ENCODE assay signal across 22 cellular contexts in the genomic region with DNA sequence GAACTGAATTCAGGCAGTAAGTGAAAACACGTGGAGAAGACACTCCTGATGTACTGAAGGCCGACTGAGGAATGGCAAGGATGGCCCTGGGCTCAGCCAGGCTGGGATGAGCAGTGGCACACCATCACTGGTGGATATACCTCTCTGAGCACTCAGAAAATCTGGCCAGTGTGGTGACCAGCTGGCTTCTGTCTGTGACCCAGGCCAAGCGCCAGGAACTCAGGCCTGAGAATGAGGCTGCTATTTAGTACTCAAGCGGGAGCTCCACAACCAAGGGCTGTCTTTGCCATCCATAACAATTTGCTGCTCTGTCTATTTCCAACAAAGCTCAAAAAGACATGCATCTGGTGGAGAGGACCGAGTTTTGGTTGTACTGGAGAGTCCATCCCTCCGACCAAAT.
"Had no signal": no experiment of that assay in that cellular context is flagged by ENCODE, and none has a peak within 500 bp of the region (broad histone marks: within the 10 kb centered on the region; RNA-seq: fewer than 3 reads in every experiment).

No MANE protein-coding gene starts in this region.

- H3K36me3 Mint-ChIP-seq: naive thymus-derived CD4-positive, alpha-beta T cell; stimulated activated memory B cell treated with anti-CD40 and anti-IgM and Interleukin-4, amounts not matched to agents 10 μg/mL and 1 μg/mL and 100 μg/mL, for 72 hours had no signal

- H3K4me1 Mint-ChIP-seq: endodermal cell; nephron progenitor cell; stimulated activated memory B cell treated with anti-CD40 and anti-IgM and Interleukin-4, amounts not matched to agents 10 μg/mL and 1 μg/mL and 100 μg/mL, for 72 hours had no signal

- H3K36me3 ChIP-seq: colonic mucosa, left ventricle myocardium inferior, lower lobe of right lung, spleen, thoracic aorta, transverse colon had no signal

- H3K27me3 Mint-ChIP-seq: naive thymus-derived CD4-positive, alpha-beta T cell; stimulated activated memory B cell treated with anti-CD40 and anti-IgM and Interleukin-4, amounts not matched to agents 10 μg/mL and 1 μg/mL and 100 μg/mL, for 72 hours; stimulated activated naive CD8-positive, alpha-beta T cell treated with anti-CD3 and anti-CD28 coated beads, Interleukin-15, Interleukin-2, amounts not matched to agents 100 ng/mL and 50 ng/mL, for 24 hours had no signal

- H3K27me3 ChIP-seq: colonic mucosa, spleen, transverse colon had no signal

- H3K9me3 ChIP-seq: colonic mucosa, left ventricle myocardium inferior, lower lobe of right lung, psoas muscle, thoracic aorta, transverse colon had no signal

- H3K9me3 Mint-ChIP-seq: endodermal cell; nephron progenitor cell; stimulated activated naive CD8-positive, alpha-beta T cell treated with anti-CD3 and anti-CD28 coated beads, Interleukin-15, Interleukin-2, amounts not matched to agents 100 ng/mL and 50 ng/mL, for 24 hours had no signal

- H3K4me3 Mint-ChIP-seq: endodermal cell; naive thymus-derived CD4-positive, alpha-beta T cell; nephron progenitor cell; stimulated activated memory B cell treated with anti-CD40 and anti-IgM and Interleukin-4, amounts not matched to agents 10 μg/mL and 1 μg/mL and 100 μg/mL, for 72 hours; stimulated activated naive CD8-positive, alpha-beta T cell treated with anti-CD3 and anti-CD28 coated beads, Interleukin-15, Interleukin-2, amounts not matched to agents 100 ng/mL and 50 ng/mL, for 24 hours had no signal

- DNase-seq: colonic mucosa; dermis blood vessel endothelial cell; endodermal cell; erythroblast; glutamatergic neuron; kidney; left cardiac atrium; left ventricle myocardium inferior; lower lobe of right lung; mesendoderm; naive thymus-derived CD4-positive, alpha-beta T cell; nephron progenitor cell; psoas muscle; spleen; stimulated activated CD4-positive, alpha-beta T cell treated with anti-CD3 and anti-CD28 coated beads, Interleukin-15, amount 100 ng/mL, for 24 hours; stimulated activated CD4-positive, alpha-beta T cell treated with anti-CD3 and anti-CD28 coated beads, Interleukin-1b, Interleukin-23, amount 100 ng/mL, for 48 hours; stimulated activated CD4-positive, alpha-beta T cell treated with anti-CD3 and anti-CD28 coated beads, Interleukin-4, amount 100 ng/mL, for 24 hours; transverse colon had no signal

- H3K27ac ChIP-seq: colonic mucosa, left ventricle myocardium inferior, lower lobe of right lung, parathyroid adenoma, psoas muscle, spleen, thoracic aorta, transverse colon had no signal

- H3K27ac Mint-ChIP-seq: endodermal cell; nephron progenitor cell; stimulated activated memory B cell treated with anti-CD40 and anti-IgM and Interleukin-4, amounts not matched to agents 10 μg/mL and 1 μg/mL and 100 μg/mL, for 72 hours; stimulated activated naive CD8-positive, alpha-beta T cell treated with anti-CD3 and anti-CD28 coated beads, Interleukin-15, Interleukin-2, amounts not matched to agents 100 ng/mL and 50 ng/mL, for 24 hours had no signal

- H3K4me1 ChIP-seq: colonic mucosa, left ventricle myocardium inferior, lower lobe of right lung, parathyroid adenoma, psoas muscle, spleen, transverse colon had no signal

- H3K4me3 ChIP-seq: colonic mucosa, left ventricle myocardium inferior, lower lobe of right lung, psoas muscle, spleen, thoracic aorta, transverse colon had no signal
